22 cellular contexts compared by ENCODE assay signal in genomic region chr2:18684202-18685040, GRCh38.
DNase-seq lines count a peak whose midpoint lies in the region; ATAC-seq, FAIRE-seq and TF ChIP-seq lines count a peak whose summit lies in the region.
"Had no signal": no experiment of that assay in that cellular context is flagged by ENCODE, and none has a peak within 500 bp of the region (broad histone marks: within the 10 kb centered on the region; RNA-seq: fewer than 3 reads in every experiment).

No MANE protein-coding gene starts in this region.

- H3K4me3 ChIP-seq in AG10803 (ENCODE audit: low read length) (no peak overlapping the region), mucosa of descending colon (no peak overlapping the region)
- H3K4me3 ChIP-seq: Peyer's patch, SK-N-MC, vagina had no signal

- FAIRE-seq in endometrium (lab: Jason Lieb, UNC), result peak; percentile 71
- FAIRE-seq: G401.6, GM12892 had no signal

- intact Hi-C loops in mucosa of descending colon (cut with DNase I, micrococcal nuclease), result no loop called here

- ATAC-seq in mucosa of descending colon, result peak; percentile 80

- H3K9me3 ChIP-seq in mucosa of descending colon, result no peaks in the 10 kb centered on the region
- H3K9me3 ChIP-seq: BE2C, Peyer's patch, vagina had no signal

- peaks cover 17% of the 10 kb centered on the region for H3K4me1 ChIP-seq in mucosa of descending colon (ENCODE audit: low read depth)
- H3K4me1 ChIP-seq: BE2C had no signal

- peak; percentile 90 for DNase-seq in AG10803 (ENCODE audit: low read depth)
- DNase-seq in HT-29 (ENCODE audit: low spot score), result peak; percentile 17
- DNase-seq in mucosa of descending colon, result peak in 2 of 3 donors; percentile 14 to 35
- DNase-seq in GM19238 (ENCODE audit: insufficient read length, low spot score), result no peak
- DNase-seq in stimulated activated naive CD4-positive, alpha-beta T cell (lab: John Stamatoyannopoulos, UW), result no peak
- DNase-seq in 8988T, result no peak
- no peak for DNase-seq in effector CD8-positive, alpha-beta T cell (lab: John Stamatoyannopoulos, UW)
- DNase-seq: activated CD4-positive, alpha-beta T cell treated with anti-CD3 and anti-CD28 coated beads for 4 hours; activated CD8-positive, alpha-beta memory T cell treated with anti-CD3 and anti-CD28 coated beads, Interleukin-2, amount 50 U/mL, for 4 hours; activated effector memory CD4-positive, alpha-beta T cell treated with Interleukin-2 at 50 U/mL for 16 hours; amygdala; BE2C; effector memory CD4-positive, alpha-beta T cell; foreskin melanocyte; NCI-H2227 treated with DMSO at 0.1 percent for 48 hours; stimulated activated CD4-positive, alpha-beta T cell treated with anti-CD3 and anti-CD28 coated beads, Interleukin-2, amount 100 ng/mL, for 24 hours had no signal

- no peak for TF ChIP-seq CTCF in AG10803 (conservative IDR thresholded peaks at IDR 0.05; ENCODE audit: low read length)
- TF ChIP-seq CTCF in mucosa of descending colon (IDR thresholded peaks at IDR 0.05), result no peak

- no peaks in the 10 kb centered on the region for H3K36me3 ChIP-seq in mucosa of descending colon (ENCODE audit: low read depth)
- H3K36me3 ChIP-seq: BE2C, Peyer's patch, vagina had no signal

Comparison
In these comparisons a context has a peak if more than half of its experiments do, and no peak if none do; other contexts are left out.
1. DNase-seq: peak in AG10803 (single experiment), HT-29 (single experiment) and mucosa of descending colon (2 of 3); none in GM19238 (single experiment), stimulated activated naive CD4-positive, alpha-beta T cell (0 of 6), 8988T (single experiment) and effector CD8-positive, alpha-beta T cell (single experiment).